In genomic region chr2:105425936-105426625, GRCh38 we compare ENCODE assay signal across 1 cellular context.
TF ChIP-seq lines count a peak whose summit lies in the region.

No MANE protein-coding gene starts in this region.

TF ChIP-seq in WTC11, 78 proteins besides CTCF, POLR2A, EP300 and RAD21 (continued from another document):
- TF ChIP-seq ZNF512 (CRISPR knock-in tag; IDR thresholded peaks at IDR 0.05; ENCODE audit: borderline replicate concordance) (no peak), ZNF671 (CRISPR knock-in tag; IDR thresholded peaks at IDR 0.05) (no peak), ELF4 (CRISPR knock-in tag; IDR thresholded peaks at IDR 0.05; ENCODE audit: low read depth) (no peak), RELA (CRISPR knock-in tag; IDR thresholded peaks at IDR 0.05; ENCODE audit: borderline replicate concordance) (no peak), ZNF317 (CRISPR knock-in tag; IDR thresholded peaks at IDR 0.05; ENCODE audit: borderline replicate concordance, low read depth) (no peak), CDX4 (CRISPR knock-in tag; IDR thresholded peaks at IDR 0.05; ENCODE audit: borderline replicate concordance) (no peak), FOXK1 (CRISPR knock-in tag; IDR thresholded peaks at IDR 0.05) (no peak), CREM (CRISPR knock-in tag; IDR thresholded peaks at IDR 0.05) (no peak)
- TF ChIP-seq, protein P1, sequence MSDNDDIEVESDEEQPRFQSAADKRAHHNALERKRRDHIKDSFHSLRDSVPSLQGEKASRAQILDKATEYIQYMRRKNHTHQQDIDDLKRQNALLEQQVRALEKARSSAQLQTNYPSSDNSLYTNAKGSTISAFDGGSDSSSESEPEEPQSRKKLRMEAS (CRISPR knock-in tag; IDR thresholded peaks at IDR 0.05): no peak
